Comparison of ENCODE assay signal across 14 cellular contexts in the genomic region with DNA sequence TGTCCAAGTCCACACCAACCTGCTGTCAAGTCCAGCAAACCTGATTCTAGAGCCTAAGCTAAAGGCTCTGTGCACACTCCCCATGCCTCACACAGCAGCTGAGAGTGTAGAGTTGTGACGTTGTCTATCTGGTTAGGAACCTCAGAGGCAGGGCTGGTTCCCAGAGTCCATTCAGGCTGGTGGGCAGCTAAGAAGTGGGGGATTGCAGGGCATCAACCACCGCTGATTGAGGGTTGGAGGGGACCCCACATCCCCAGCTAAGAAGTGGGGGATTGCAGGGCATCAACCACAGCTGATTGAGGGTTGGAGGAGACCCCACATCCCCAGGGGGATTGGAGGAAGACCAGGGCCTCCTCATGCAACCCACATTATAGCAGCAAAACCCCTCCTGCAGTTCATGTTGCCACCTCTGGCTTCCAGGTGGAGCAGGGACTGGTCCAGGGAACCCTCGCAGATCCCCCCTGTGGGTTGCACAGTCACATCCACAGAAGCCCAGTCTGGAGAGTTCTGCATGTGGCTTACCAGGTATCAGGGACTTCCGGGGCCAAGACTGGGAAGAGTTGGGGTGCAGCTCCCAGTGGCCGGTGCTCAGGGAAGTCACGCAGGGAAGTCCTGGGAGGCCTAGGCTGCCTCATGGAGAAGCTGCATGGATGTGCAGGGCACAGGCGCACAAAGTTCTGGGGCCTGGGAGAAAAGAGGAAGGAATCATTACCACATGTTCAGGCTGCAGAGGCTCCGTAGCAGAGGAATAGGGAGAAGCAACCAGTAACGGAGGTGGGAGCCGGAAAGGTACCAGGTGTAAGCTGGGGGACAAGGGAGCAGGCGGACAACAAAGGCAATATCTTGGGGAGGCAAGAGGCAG.
"Had no signal": no experiment of that assay in that cellular context is flagged by ENCODE, and none has a peak within 500 bp of the region (broad histone marks: within the 10 kb centered on the region; RNA-seq: fewer than 3 reads in every experiment).

No MANE protein-coding gene starts in this region.

- H3K36me3 ChIP-seq: adrenal gland, left lung had no signal

- H3K27me3 ChIP-seq: adrenal gland, hepatocyte, left lung had no signal

- H3K9me3 ChIP-seq: adrenal gland, left lung, mucosa of descending colon had no signal

- H3K79me2 ChIP-seq: hepatocyte had no signal

- H3K27ac ChIP-seq: adrenal gland, hepatocyte, left lung had no signal

- H2AFZ ChIP-seq: hepatocyte had no signal

- DNase-seq: activated CD4-positive, CD25-positive, alpha-beta regulatory T cell treated with anti-CD3 and anti-CD28 coated beads, Interleukin-2, amount 50 U/mL, for 72 hours; adrenal gland; kidney; mammary epithelial cell; mucosa of descending colon; naive thymus-derived CD4-positive, alpha-beta T cell; posterior cingulate gyrus; stimulated activated naive CD8-positive, alpha-beta T cell treated with anti-CD3 and anti-CD28 coated beads, Interleukin-15, Interleukin-2, amounts not matched to agents 100 U/mL and 50 U/mL, for 24 hours; T-helper 9 cell; trophoblast cell had no signal

- ATAC-seq: esophagus mucosa; left lung; mucosa of descending colon; naive thymus-derived CD4-positive, alpha-beta T cell; stimulated activated naive CD8-positive, alpha-beta T cell treated with anti-CD3 and anti-CD28 coated beads, Interleukin-15, Interleukin-2, amounts not matched to agents 100 U/mL and 50 U/mL, for 24 hours had no signal

- H3K4me2 ChIP-seq: hepatocyte, smooth muscle cell had no signal

- H3K4me3 ChIP-seq: adrenal gland, hepatocyte, left lung, mucosa of descending colon, smooth muscle cell had no signal

- H3K4me1 ChIP-seq: adrenal gland, left lung had no signal
